ENCODE assay signal across 40 cellular contexts in genomic region chr1:17775796-17776195, GRCh38. TPM values are rescaled to one million over a fixed set of nuclear protein-coding genes. Genes with fewer than 3 reads are reported as not detected.
"Had no signal": no experiment of that assay in that cellular context is flagged by ENCODE, and none has a peak within 500 bp of the region (broad histone marks: within the 10 kb centered on the region; RNA-seq: fewer than 3 reads in every experiment).

No MANE protein-coding gene starts in this region.

- H3K27ac ChIP-seq: body of pancreas, brain microvascular endothelial cell, cardiac muscle cell, VCaP had no signal

- ATAC-seq: activated CD4-positive, alpha-beta T cell treated with anti-CD3 and anti-CD28 coated beads for 36 hours; activated CD4-positive, CD25-positive, alpha-beta regulatory T cell treated with anti-CD3 and anti-CD28 coated beads, Interleukin-2, amount 50 U/mL, for 24 hours; activated CD8-positive, alpha-beta T cell treated with anti-CD3 and anti-CD28 coated beads for 36 hours; activated naive CD8-positive, alpha-beta T cell treated with anti-CD3 and anti-CD28 coated beads, Interleukin-2, amount 50 U/mL, for 24 hours; body of pancreas; WTC11 had no signal

- H3K36me3 Mint-ChIP-seq: activated naive CD4-positive, alpha-beta T cell treated with anti-CD3 and anti-CD28 coated beads, Interleukin-2, amount 10 ng/mL, durations not matched to agents 7 days and 5 days; activated naive CD4-positive, alpha-beta T cell treated with anti-CD3 and anti-CD28 coated beads, Interleukin-2, amount 50 U/mL, for 24 hours; activated naive CD8-positive, alpha-beta T cell; activated naive CD8-positive, alpha-beta T cell treated with anti-CD3 and anti-CD28 coated beads, Interleukin-2, amount 10 ng/mL, durations not matched to agents 7 days and 5 days; WTC11 had no signal

- H3K27me3 ChIP-seq: body of pancreas, cardiac muscle cell had no signal

- H3K9me3 Mint-ChIP-seq: activated CD4-positive, alpha-beta T cell treated with anti-CD3 and anti-CD28 coated beads, Interleukin-2, amount 10 ng/mL, durations not matched to agents 7 days and 5 days; activated CD8-positive, alpha-beta T cell treated with anti-CD3 and anti-CD28 coated beads for 36 hours; activated naive CD4-positive, alpha-beta T cell treated with anti-CD3 and anti-CD28 coated beads, Interleukin-2, amount 10 ng/mL, durations not matched to agents 7 days and 5 days; activated naive CD4-positive, alpha-beta T cell treated with anti-CD3 and anti-CD28 coated beads, Interleukin-2, amount 50 U/mL, for 24 hours; activated naive CD8-positive, alpha-beta T cell treated with anti-CD3 and anti-CD28 coated beads, Interleukin-2, amount 10 ng/mL, durations not matched to agents 7 days and 5 days; activated naive CD8-positive, alpha-beta T cell treated with anti-CD3 and anti-CD28 coated beads, Interleukin-2, amount 50 U/mL, for 24 hours; activated T-helper 2 cell treated with anti-CD3 and anti-CD28 coated beads, Interferon-gamma antibody, Interleukin-2, Interleukin-4, amounts not matched to agents 10 μg/mL and 5 μg/mL and 100 μg/mL, durations not matched to agents 14 hours and 24 hours and 36 hours; central memory CD8-positive, alpha-beta T cell; T-helper 1 cell treated with Interleukin-12 subunit alpha and Interleukin-12 subunit beta and Interleukin-4 antibody, amounts not matched to agents 30 μg/mL and 1 μg/mL, for 36 hours; T-helper 2 cell treated with Interferon-gamma antibody and Interleukin-4, amounts not matched to agents 5 μg/mL and 100 μg/mL, for 36 hours had no signal

- H3K36me3 ChIP-seq: brain microvascular endothelial cell, cardiac muscle cell had no signal

- DNase-seq: activated CD4-positive, alpha-beta T cell treated with anti-CD3 and anti-CD28 coated beads for 1 hour; activated CD4-positive, alpha-beta T cell treated with anti-CD3 and anti-CD28 coated beads for 36 hours; activated CD4-positive, alpha-beta T cell treated with anti-CD3 and anti-CD28 coated beads for 48 hours; activated CD4-positive, alpha-beta T cell treated with anti-CD3 and anti-CD28 coated beads, Interleukin-2, amount 10 ng/mL, durations not matched to agents 7 days and 5 days; activated CD4-positive, alpha-beta T cell treated with anti-CD3 and anti-CD28 coated beads, Interleukin-2, amount 50 U/mL, for 48 hours; activated CD4-positive, CD25-positive, alpha-beta regulatory T cell; activated CD8-positive, alpha-beta memory T cell treated with anti-CD3 and anti-CD28 coated beads, Interleukin-2, amount 50 U/mL, for 4 hours; activated CD8-positive, alpha-beta T cell treated with anti-CD3 and anti-CD28 coated beads for 36 hours; activated effector memory CD4-positive, alpha-beta T cell treated with Interleukin-2 at 50 U/mL for 16 hours; activated gamma-delta T cell; activated naive CD4-positive, alpha-beta T cell treated with anti-CD3 and anti-CD28 coated beads, Interleukin-2, amount 10 ng/mL, durations not matched to agents 7 days and 5 days; activated naive CD4-positive, alpha-beta T cell treated with Interleukin-2 at 50 U/mL for 16 hours; activated naive CD8-positive, alpha-beta T cell treated with anti-CD3 and anti-CD28 coated beads, Interleukin-2, amount 10 ng/mL, durations not matched to agents 7 days and 5 days; activated naive CD8-positive, alpha-beta T cell treated with anti-CD3 and anti-CD28 coated beads, Interleukin-2, amount 50 U/mL, for 24 hours; activated T-cell treated with anti-CD3 and anti-CD28 coated beads for 4 hours; activated T-cell treated with anti-CD3 and anti-CD28 coated beads, Interleukin-2, amount 50 U/mL, for 1 hour; activated T-cell treated with anti-CD3 and anti-CD28 coated beads, Interleukin-2, amount 50 U/mL, for 48 hours; amniotic stem cell; body of pancreas; brain microvascular endothelial cell; T-helper 1 cell; T-helper 2 cell; T-helper 9 cell had no signal

- H3K4me1 ChIP-seq: body of pancreas had no signal

- FAIRE-seq: astrocyte, TTC549 had no signal

- H3K4me3 Mint-ChIP-seq: activated CD4-positive, alpha-beta T cell treated with anti-CD3 and anti-CD28 coated beads for 36 hours; activated CD4-positive, alpha-beta T cell treated with anti-CD3 and anti-CD28 coated beads, Interleukin-2, amount 10 ng/mL, durations not matched to agents 7 days and 5 days; activated CD8-positive, alpha-beta T cell treated with anti-CD3 and anti-CD28 coated beads for 36 hours; activated naive CD4-positive, alpha-beta T cell treated with anti-CD3 and anti-CD28 coated beads, Interleukin-2, amount 10 ng/mL, durations not matched to agents 7 days and 5 days; activated naive CD4-positive, alpha-beta T cell treated with anti-CD3 and anti-CD28 coated beads, Interleukin-2, amount 50 U/mL, for 24 hours; activated naive CD8-positive, alpha-beta T cell; activated naive CD8-positive, alpha-beta T cell treated with anti-CD3 and anti-CD28 coated beads, Interleukin-2, amount 10 ng/mL, durations not matched to agents 7 days and 5 days; activated naive CD8-positive, alpha-beta T cell treated with anti-CD3 and anti-CD28 coated beads, Interleukin-2, amount 50 U/mL, for 24 hours; central memory CD8-positive, alpha-beta T cell; T-helper 1 cell treated with Interleukin-12 subunit alpha and Interleukin-12 subunit beta and Interleukin-4 antibody, amounts not matched to agents 30 μg/mL and 1 μg/mL, for 36 hours; T-helper 2 cell treated with Interferon-gamma antibody and Interleukin-4, amounts not matched to agents 5 μg/mL and 100 μg/mL, for 36 hours; WTC11 had no signal

- H3K4me3 ChIP-seq: body of pancreas, cardiac muscle cell had no signal

- H3K27ac Mint-ChIP-seq: activated CD4-positive, alpha-beta T cell treated with anti-CD3 and anti-CD28 coated beads for 36 hours; activated CD4-positive, alpha-beta T cell treated with anti-CD3 and anti-CD28 coated beads, Interleukin-2, amount 10 ng/mL, durations not matched to agents 7 days and 5 days; activated CD8-positive, alpha-beta T cell treated with anti-CD3 and anti-CD28 coated beads for 36 hours; activated naive CD4-positive, alpha-beta T cell treated with anti-CD3 and anti-CD28 coated beads, Interleukin-2, amount 10 ng/mL, durations not matched to agents 7 days and 5 days; activated naive CD4-positive, alpha-beta T cell treated with anti-CD3 and anti-CD28 coated beads, Interleukin-2, amount 50 U/mL, for 24 hours; activated naive CD8-positive, alpha-beta T cell; activated naive CD8-positive, alpha-beta T cell treated with anti-CD3 and anti-CD28 coated beads, Interleukin-2, amount 10 ng/mL, durations not matched to agents 7 days and 5 days; activated naive CD8-positive, alpha-beta T cell treated with anti-CD3 and anti-CD28 coated beads, Interleukin-2, amount 50 U/mL, for 24 hours; activated T-helper 2 cell treated with anti-CD3 and anti-CD28 coated beads, Interferon-gamma antibody, Interleukin-2, Interleukin-4, amounts not matched to agents 10 μg/mL and 5 μg/mL and 100 μg/mL, durations not matched to agents 14 hours and 24 hours and 36 hours; T-helper 1 cell treated with Interleukin-12 subunit alpha and Interleukin-12 subunit beta and Interleukin-4 antibody, amounts not matched to agents 30 μg/mL and 1 μg/mL, for 36 hours; T-helper 2 cell treated with Interferon-gamma antibody and Interleukin-4, amounts not matched to agents 5 μg/mL and 100 μg/mL, for 36 hours; WTC11 had no signal

- H3K9me3 ChIP-seq: body of pancreas had no signal

- H3K27me3 Mint-ChIP-seq: activated CD4-positive, alpha-beta T cell treated with anti-CD3 and anti-CD28 coated beads, Interleukin-2, amount 10 ng/mL, durations not matched to agents 7 days and 5 days; activated CD8-positive, alpha-beta T cell treated with anti-CD3 and anti-CD28 coated beads for 36 hours; activated naive CD4-positive, alpha-beta T cell treated with anti-CD3 and anti-CD28 coated beads, Interleukin-2, amount 10 ng/mL, durations not matched to agents 7 days and 5 days had no signal

- H3K4me1 Mint-ChIP-seq: activated CD4-positive, alpha-beta T cell treated with anti-CD3 and anti-CD28 coated beads for 36 hours; activated CD4-positive, alpha-beta T cell treated with anti-CD3 and anti-CD28 coated beads, Interleukin-2, amount 10 ng/mL, durations not matched to agents 7 days and 5 days; activated naive CD4-positive, alpha-beta T cell treated with anti-CD3 and anti-CD28 coated beads, Interleukin-2, amount 10 ng/mL, durations not matched to agents 7 days and 5 days; activated naive CD4-positive, alpha-beta T cell treated with anti-CD3 and anti-CD28 coated beads, Interleukin-2, amount 50 U/mL, for 24 hours; activated naive CD8-positive, alpha-beta T cell treated with anti-CD3 and anti-CD28 coated beads, Interleukin-2, amount 10 ng/mL, durations not matched to agents 7 days and 5 days; activated naive CD8-positive, alpha-beta T cell treated with anti-CD3 and anti-CD28 coated beads, Interleukin-2, amount 50 U/mL, for 24 hours; central memory CD8-positive, alpha-beta T cell; WTC11 had no signal

RNA-seq across cellular contexts. Expression of gene ACTL8, which starts 20.7 kb away (rescaled TPM):
- total RNA-seq: activated CD4-positive, alpha-beta T cell treated with anti-CD3 and anti-CD28 coated beads, Interleukin-2, amount 10 ng/mL, durations not matched to agents 7 days and 5 days; activated CD8-positive, alpha-beta memory T cell treated with anti-CD3 and anti-CD28 coated beads for 36 hours; activated CD8-positive, alpha-beta T cell treated with anti-CD3 and anti-CD28 coated beads for 36 hours; activated naive CD8-positive, alpha-beta T cell treated with anti-CD3 and anti-CD28 coated beads, Interleukin-2, amount 10 ng/mL, durations not matched to agents 7 days and 5 days; activated T-helper 2 cell treated with anti-CD3 and anti-CD28 coated beads, Interferon-gamma antibody, Interleukin-2, Interleukin-4, amounts not matched to agents 10 μg/mL and 5 μg/mL and 100 μg/mL, durations not matched to agents 14 hours and 24 hours and 36 hours; aorta; body of pancreas; bronchial epithelial cell; cardiac muscle cell; chondrocyte had no signal
- polyA plus RNA-seq: adipose tissue, aorta, cardiac muscle cell had no signal
